In genomic region chr11:34616830-34617504, GRCh38 we compare ENCODE assay signal across 22 cellular contexts. TPM values are rescaled to one million over a fixed set of nuclear protein-coding genes. Genes with fewer than 3 reads are reported as not detected.
"Had no signal": no experiment of that assay in that cellular context is flagged by ENCODE, and none has a peak within 500 bp of the region (broad histone marks: within the 10 kb centered on the region; RNA-seq: fewer than 3 reads in every experiment).

No MANE protein-coding gene starts in this region.

- DNase-seq: activated CD4-positive, alpha-beta memory T cell treated with anti-CD3 and anti-CD28 coated beads, Interleukin-2, amount 10 ng/mL, durations not matched to agents 7 days and 5 days; activated CD4-positive, alpha-beta T cell treated with anti-CD3 and anti-CD28 coated beads, Interleukin-2, amount 10 ng/mL, durations not matched to agents 24 days and 14 days; activated effector memory CD4-positive, alpha-beta T cell treated with Interleukin-2 at 50 U/mL for 16 hours; activated naive CD4-positive, alpha-beta T cell treated with anti-CD3 and anti-CD28 coated beads, Interleukin-2, amount 10 ng/mL, durations not matched to agents 7 days and 5 days; activated T-cell treated with anti-CD3 and anti-CD28 coated beads, Interleukin-2, amount 50 U/mL, for 72 hours; anterior cingulate cortex; central memory CD4-positive, alpha-beta T cell; dermis blood vessel endothelial cell; effector CD8-positive, alpha-beta T cell; hippocampal formation; kidney glomerular epithelial cell; midbrain; small intestine; stimulated activated CD4-positive, alpha-beta T cell treated with anti-CD3 and anti-CD28 coated beads, Interleukin-2, amount 100 ng/mL, for 24 hours; T-helper 9 cell; trophoblast cell had no signal

- ATAC-seq: activated CD4-positive, CD25-positive, alpha-beta regulatory T cell treated with anti-CD3 and anti-CD28 coated beads, Interleukin-2, amount 50 U/mL, for 24 hours; activated T-cell treated with anti-CD3 and anti-CD28 coated beads, Interleukin-2, amount 50 U/mL, for 72 hours; natural killer cell treated with Interleukin-12 subunit alpha and Interleukin-12 subunit beta and Interleukin-15 and Interleukin-18, amount 100 ng/mL, for 72 hours; sciatic nerve; stimulated activated memory B cell treated with anti-CD40 and anti-IgM and Interleukin-4, amounts not matched to agents 10 μg/mL and 1 μg/mL and 100 μg/mL, for 72 hours had no signal

- H3K27ac ChIP-seq: vagina had no signal

- FAIRE-seq: small intestine had no signal

- H3K36me3 ChIP-seq: vagina had no signal

- H3K9me3 ChIP-seq: vagina had no signal

- H3K27me3 ChIP-seq: vagina had no signal

- H3K4me3 ChIP-seq: vagina had no signal

RNA-seq across cellular contexts. Expression of gene EHF, which starts 3.9 kb away (rescaled TPM):
- total RNA-seq: activated CD4-positive, alpha-beta memory T cell treated with anti-CD3 and anti-CD28 coated beads, Interleukin-2, amount 10 ng/mL, durations not matched to agents 7 days and 5 days; activated CD4-positive, alpha-beta T cell treated with anti-CD3 and anti-CD28 coated beads, Interleukin-2, amount 10 ng/mL, durations not matched to agents 24 days and 14 days; activated T-cell treated with anti-CD3 and anti-CD28 coated beads, Interleukin-2, amount 50 U/mL, for 72 hours; T-helper 1 cell treated with Interleukin-12 subunit alpha and Interleukin-12 subunit beta and Interleukin-4 antibody, amounts not matched to agents 30 ng/mL and 1 ng/mL, for 36 hours had no signal
